Comparison of ENCODE assay signal across 17 cellular contexts in the genomic region with DNA sequence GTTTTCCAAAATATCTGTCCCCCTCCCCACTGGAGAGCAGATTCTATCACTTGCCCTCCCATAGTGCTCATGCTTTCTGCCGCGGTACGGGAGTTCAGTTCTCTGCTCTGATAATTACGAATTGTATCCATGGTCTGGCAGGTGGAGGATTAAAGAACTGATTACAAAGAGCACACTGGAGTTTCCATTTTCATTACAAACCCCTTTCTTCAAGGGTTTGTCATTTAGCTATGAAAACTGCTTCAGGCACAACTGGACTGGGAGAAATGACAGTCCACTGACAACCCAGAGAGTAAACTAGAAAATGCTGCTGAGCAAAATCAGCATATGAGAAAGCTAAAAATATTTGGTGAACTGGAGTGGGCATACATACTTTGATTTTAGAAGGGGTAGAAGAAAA.
"Had no signal": no experiment of that assay in that cellular context is flagged by ENCODE, and none has a peak within 500 bp of the region (broad histone marks: within the 10 kb centered on the region; RNA-seq: fewer than 3 reads in every experiment).

No MANE protein-coding gene starts in this region.

- H3K9me3 ChIP-seq: lower lobe of right lung, prostate gland, right atrium auricular region, tibial nerve, vagina had no signal

- H3K36me3 ChIP-seq: lower lobe of right lung, prostate gland, right atrium auricular region, tibial nerve, vagina, WERI-Rb-1 had no signal

- H3K4me3 ChIP-seq: lower lobe of right lung, prostate gland, right atrium auricular region, tibial nerve, vagina had no signal

- DNase-seq: activated CD4-positive, alpha-beta T cell treated with anti-CD3 and anti-CD28 coated beads for 36 hours; activated CD4-positive, alpha-beta T cell treated with anti-CD3 and anti-CD28 coated beads, Interleukin-2, amount 50 U/mL, for 48 hours; activated T-cell treated with anti-CD3 and anti-CD28 coated beads for 4 hours; foreskin fibroblast; left colon; lower lobe of right lung; WERI-Rb-1 had no signal

- H3K4me1 ChIP-seq: lower lobe of right lung, prostate gland had no signal

- H3K9me3 Mint-ChIP-seq: activated T-helper 1 cell treated with anti-CD3 and anti-CD28 coated beads, Interleukin-12 subunit alpha, Interleukin-12 subunit beta, Interleukin-2, Interleukin-4 antibody, amounts not matched to agents 30 ng/mL and 10 ng/mL and 1 ng/mL, durations not matched to agents 14 hours and 24 hours and 36 hours; mesothelial cell of epicardium; natural killer cell treated with Interleukin-12 subunit alpha and Interleukin-12 subunit beta and Interleukin-15 and Interleukin-18, amount 100 ng/mL, for 72 hours had no signal

- H3K27ac ChIP-seq: epithelial cell of prostate, lower lobe of right lung, prostate gland, right atrium auricular region, tibial nerve, vagina, WERI-Rb-1 had no signal

- H3K27me3 Mint-ChIP-seq: activated CD4-positive, alpha-beta T cell treated with anti-CD3 and anti-CD28 coated beads for 36 hours; activated naive CD8-positive, alpha-beta T cell; natural killer cell treated with Interleukin-12 subunit alpha and Interleukin-12 subunit beta and Interleukin-15 and Interleukin-18, amount 100 ng/mL, for 72 hours; stimulated activated naive CD8-positive, alpha-beta T cell treated with anti-CD3 and anti-CD28 coated beads, Interleukin-15, Interleukin-2, amounts not matched to agents 100 ng/mL and 50 ng/mL, for 24 hours had no signal

- H3K36me3 Mint-ChIP-seq: mesothelial cell of epicardium; natural killer cell treated with Interleukin-12 subunit alpha and Interleukin-12 subunit beta and Interleukin-15 and Interleukin-18, amount 100 ng/mL, for 72 hours had no signal

- H3K27ac Mint-ChIP-seq: activated CD4-positive, alpha-beta T cell treated with anti-CD3 and anti-CD28 coated beads for 36 hours; activated naive CD8-positive, alpha-beta T cell; activated T-helper 1 cell treated with anti-CD3 and anti-CD28 coated beads, Interleukin-12 subunit alpha, Interleukin-12 subunit beta, Interleukin-2, Interleukin-4 antibody, amounts not matched to agents 30 ng/mL and 10 ng/mL and 1 ng/mL, durations not matched to agents 14 hours and 24 hours and 36 hours; mesothelial cell of epicardium; natural killer cell treated with Interleukin-12 subunit alpha and Interleukin-12 subunit beta and Interleukin-15 and Interleukin-18, amount 100 ng/mL, for 72 hours; stimulated activated naive CD8-positive, alpha-beta T cell treated with anti-CD3 and anti-CD28 coated beads, Interleukin-15, Interleukin-2, amounts not matched to agents 100 ng/mL and 50 ng/mL, for 24 hours had no signal

- H3K4me3 Mint-ChIP-seq: activated CD4-positive, alpha-beta T cell treated with anti-CD3 and anti-CD28 coated beads for 36 hours; activated naive CD8-positive, alpha-beta T cell; activated T-helper 1 cell treated with anti-CD3 and anti-CD28 coated beads, Interleukin-12 subunit alpha, Interleukin-12 subunit beta, Interleukin-2, Interleukin-4 antibody, amounts not matched to agents 30 ng/mL and 10 ng/mL and 1 ng/mL, durations not matched to agents 14 hours and 24 hours and 36 hours; mesothelial cell of epicardium; natural killer cell treated with Interleukin-12 subunit alpha and Interleukin-12 subunit beta and Interleukin-15 and Interleukin-18, amount 100 ng/mL, for 72 hours; stimulated activated naive CD8-positive, alpha-beta T cell treated with anti-CD3 and anti-CD28 coated beads, Interleukin-15, Interleukin-2, amounts not matched to agents 100 ng/mL and 50 ng/mL, for 24 hours had no signal

- H3K27me3 ChIP-seq: right atrium auricular region, tibial nerve, vagina had no signal

- H3K4me1 Mint-ChIP-seq: activated CD4-positive, alpha-beta T cell treated with anti-CD3 and anti-CD28 coated beads for 36 hours had no signal
